In genomic region chr17:36934759-36935630, GRCh38 we compare ENCODE assay signal across 1 cellular context.
TF ChIP-seq lines count a peak whose summit lies in the region.

No MANE protein-coding gene starts in this region.

TF ChIP-seq in HEK293, 187 proteins besides CTCF, POLR2A, EP300 and RAD21 (continued from another document and continues in another):
- TF ChIP-seq HIC1 (tag by site-specific recombination; IDR thresholded peaks at IDR 0.05) (peak; percentile 75; the same call in 1 of the 2 replicates), OVOL3 (tag by site-specific recombination; IDR thresholded peaks at IDR 0.05) (no peak), ZNF133 (tag by site-specific recombination; IDR thresholded peaks at IDR 0.05) (no peak), ZNF37A (tag by site-specific recombination; IDR thresholded peaks at IDR 0.05) (no peak), KLF9 (tag by site-specific recombination; IDR thresholded peaks at IDR 0.05; ENCODE audit: low read depth) (peak; percentile 41), ZNF121 (tag by site-specific recombination; IDR thresholded peaks at IDR 0.05) (no peak), ZNF140 (tag by site-specific recombination; IDR thresholded peaks at IDR 0.05) (peak; percentile 86; the same call in 1 of the 2 replicates), ZNF223 (tag by site-specific recombination; IDR thresholded peaks at IDR 0.05) (peak; percentile 93), ZNF404 (tag by site-specific recombination; IDR thresholded peaks at IDR 0.05) (no peak), SP3 (tag by site-specific recombination; IDR thresholded peaks at IDR 0.05) (peak; percentile 93), ZNF394 (tag by site-specific recombination; IDR thresholded peaks at IDR 0.05; ENCODE audit: borderline replicate concordance) (peak; percentile 92), ZBTB44 (tag by site-specific recombination; IDR thresholded peaks at IDR 0.05) (peak; percentile 16; the same call in 1 of the 2 replicates), TSHZ1 (tag by site-specific recombination; IDR thresholded peaks at IDR 0.05; ENCODE audit: borderline replicate concordance) (no peak; the same call in 1 of the 2 replicates), ZNF132 (tag by site-specific recombination; IDR thresholded peaks at IDR 0.05; ENCODE audit: borderline replicate concordance) (no peak), ZNF501 (tag by site-specific recombination; IDR thresholded peaks at IDR 0.05) (no peak), ZNF416 (tag by site-specific recombination; IDR thresholded peaks at IDR 0.05) (no peak), PRDM4 (tag by site-specific recombination; IDR thresholded peaks at IDR 0.05) (peak; percentile 9; the same call in 1 of the 2 replicates), ZNF366 (tag by site-specific recombination; conservative IDR thresholded peaks at IDR 0.05) (0 out of 2 replicates have a peak, but pooled peaks have one; percentile 22), ZNF747 (tag by site-specific recombination; IDR thresholded peaks at IDR 0.05) (no peak), ZNF596 (tag by site-specific recombination; IDR thresholded peaks at IDR 0.05) (no peak), PRDM10 (tag by site-specific recombination; IDR thresholded peaks at IDR 0.05) (no peak), ZNF211 (tag by site-specific recombination; IDR thresholded peaks at IDR 0.05; ENCODE audit: low read depth) (no peak), MEIS1 (CRISPR knock-in tag; IDR thresholded peaks at IDR 0.05; ENCODE audit: borderline replicate concordance) (no peak), ATF2 (tag by site-specific recombination; IDR thresholded peaks at IDR 0.05; ENCODE audit: low read depth) (no peak), ZBTB26 (tag by site-specific recombination; optimal IDR thresholded peaks at IDR 0.05) (peak; percentile 87), HOXC10 (CRISPR knock-in tag; IDR thresholded peaks at IDR 0.05) (no peak), ZNF704 (tag by site-specific recombination; IDR thresholded peaks at IDR 0.05) (no peak), ZNF10 (tag by site-specific recombination; IDR thresholded peaks at IDR 0.05) (0 out of 2 replicates have a peak, but pooled peaks have one; percentile 14), ZBTB11 (tag by site-specific recombination; conservative IDR thresholded peaks at IDR 0.05; ENCODE audit: low read depth) (0 out of 2 replicates have a peak, but pooled peaks have one; percentile 28)
